1 cellular context compared by ENCODE assay signal in genomic region chr17:45296003-45296832, GRCh38.
TF ChIP-seq lines count a peak whose summit lies in the region.

No MANE protein-coding gene starts in this region.

TF ChIP-seq in endothelial cell of umbilical vein, 7 proteins besides CTCF, POLR2A, EP300 and RAD21 (continued from another document):
- TF ChIP-seq FOS (IDR thresholded peaks at IDR 0.05; ENCODE audit: borderline replicate concordance, insufficient read depth, low read length) (peak; percentile 77), GATA2 (IDR thresholded peaks at IDR 0.05; ENCODE audit: insufficient read depth, insufficient read length, low read depth, low read length) (no peak), MYC (IDR thresholded peaks at IDR 0.05; ENCODE audit: low read depth, low read length) (no peak), POLR2AphosphoS5 (IDR thresholded peaks at IDR 0.05; ENCODE audit: insufficient read depth, low read depth, low read length) (peak; percentile 16)
- TF ChIP-seq, protein P1, sequence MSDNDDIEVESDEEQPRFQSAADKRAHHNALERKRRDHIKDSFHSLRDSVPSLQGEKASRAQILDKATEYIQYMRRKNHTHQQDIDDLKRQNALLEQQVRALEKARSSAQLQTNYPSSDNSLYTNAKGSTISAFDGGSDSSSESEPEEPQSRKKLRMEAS (IDR thresholded peaks at IDR 0.05; ENCODE audit: insufficient read depth, insufficient read length) = no peak
